8 cellular contexts compared by ENCODE assay signal in genomic region chr4:6716018-6716911, GRCh38. TPM values are rescaled to one million over a fixed set of nuclear protein-coding genes. Genes with fewer than 3 reads are reported as not detected.
DNase-seq lines count a peak whose midpoint lies in the region; ATAC-seq and TF ChIP-seq lines count a peak whose summit lies in the region.

A gene with protein sequence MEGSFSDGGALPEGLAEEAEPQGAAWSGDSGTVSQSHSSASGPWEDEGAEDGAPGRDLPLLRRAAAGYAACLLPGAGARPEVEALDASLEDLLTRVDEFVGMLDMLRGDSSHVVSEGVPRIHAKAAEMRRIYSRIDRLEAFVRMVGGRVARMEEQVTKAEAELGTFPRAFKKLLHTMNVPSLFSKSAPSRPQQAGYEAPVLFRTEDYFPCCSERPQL (plus strand): TSS chr4:6716174. CDS start chr4:6716210, 36 bp downstream.

- peak within 1 kb of the TSS; percentile 93 for H3K27ac Mint-ChIP-seq in activated CD8-positive, alpha-beta memory T cell treated with anti-CD3 and anti-CD28 coated beads, Interleukin-2, amount 10 ng/mL, durations not matched to agents 7 days and 5 days
- H3K27ac Mint-ChIP-seq in endodermal cell = peak within 1 kb of the TSS; percentile 87

- DNase-seq in CMK (ENCODE audit: low read depth) (peak; percentile 94), HPDE6-E6E7 (ENCODE audit: extremely low spot score) (peak; percentile 73), NOMO-1 (lab: John Stamatoyannopoulos, UW; ENCODE audit: unreplicated experiment in 2 of 2) (peak; percentile 85 to 94), endodermal cell (peak; percentile 93)
- DNase-seq in activated CD8-positive, alpha-beta memory T cell treated with anti-CD3 and anti-CD28 coated beads, Interleukin-2, amount 10 ng/mL, durations not matched to agents 7 days and 5 days = peak; percentile 92
- DNase-seq in stimulated activated CD8-positive, alpha-beta memory T cell treated with anti-CD3 and anti-CD28 coated beads, Interleukin-15, amount 100 ng/mL, for 24 hours (ENCODE audit: low read depth) = peak; percentile 72

- H3K4me1 Mint-ChIP-seq in activated CD8-positive, alpha-beta memory T cell treated with anti-CD3 and anti-CD28 coated beads, Interleukin-2, amount 10 ng/mL, durations not matched to agents 7 days and 5 days = peaks cover 32% of the 10 kb centered on the region
- H3K4me1 Mint-ChIP-seq in endodermal cell = peaks cover 6% of the 10 kb centered on the region

- peaks cover 12% of the 10 kb centered on the region for H3K36me3 Mint-ChIP-seq in activated CD8-positive, alpha-beta memory T cell treated with anti-CD3 and anti-CD28 coated beads, Interleukin-2, amount 10 ng/mL, durations not matched to agents 7 days and 5 days
- no peaks in the 10 kb centered on the region for H3K36me3 Mint-ChIP-seq in endodermal cell (ENCODE audit: low read depth)

- no peaks in the 10 kb centered on the region for H3K36me3 ChIP-seq in endodermal cell (ENCODE audit: control insufficient read depth, insufficient read depth, low read length)
- H3K36me3 ChIP-seq in mesodermal cell (ENCODE audit: control insufficient read depth, insufficient read depth, low read length) = no peaks in the 10 kb centered on the region

- ATAC-seq in GM19463 (IDR thresholded peaks at IDR 0.05; ENCODE audit: unreplicated experiment) = peak; percentile 85
- peak; percentile 90 for ATAC-seq in activated CD8-positive, alpha-beta memory T cell treated with anti-CD3 and anti-CD28 coated beads, Interleukin-2, amount 10 ng/mL, durations not matched to agents 7 days and 5 days

- H3K9me3 ChIP-seq in endodermal cell (ENCODE audit: control insufficient read depth, low read length) = no peaks in the 10 kb centered on the region
- no peaks in the 10 kb centered on the region for H3K9me3 ChIP-seq in mesodermal cell (ENCODE audit: control insufficient read depth, low read length)

- no peaks in the 10 kb centered on the region for H3K9me3 Mint-ChIP-seq in activated CD8-positive, alpha-beta memory T cell treated with anti-CD3 and anti-CD28 coated beads, Interleukin-2, amount 10 ng/mL, durations not matched to agents 7 days and 5 days (ENCODE audit: low read depth)
- H3K9me3 Mint-ChIP-seq in endodermal cell = peaks cover 3% of the 10 kb centered on the region

- H3K4me3 ChIP-seq in endodermal cell (ENCODE audit: low read length) (peak within 1 kb of the TSS; percentile 92), mesodermal cell (ENCODE audit: extremely low read depth, insufficient read depth, low read length, poor library complexity, severe bottlenecking) (peak within 1 kb of the TSS; percentile 73)

- H3K27me3 Mint-ChIP-seq in activated CD8-positive, alpha-beta memory T cell treated with anti-CD3 and anti-CD28 coated beads, Interleukin-2, amount 10 ng/mL, durations not matched to agents 7 days and 5 days = no peaks in the 10 kb centered on the region
- peaks cover 40% of the 10 kb centered on the region for H3K27me3 Mint-ChIP-seq in endodermal cell (ENCODE audit: insufficient read depth)

- WGBS in endodermal cell (ENCODE audit: insufficient coverage in 1 of 2, insufficient read length in 1 of 2), 2 experiments = 1 to 2% methylated on average over 20 to 109 of the region's 109 CpGs
- 0 to 1% methylated on average over 91 to 92 of the region's 109 CpGs for WGBS in mesodermal cell (ENCODE audit: insufficient coverage in 2 of 2), 2 experiments

- H3K9ac ChIP-seq in endodermal cell (ENCODE audit: extremely low read depth, low read length, poor library complexity, severe bottlenecking) = peak within 1 kb of the TSS; percentile 78

- CTCF ChIA-PET in activated CD8-positive, alpha-beta memory T cell treated with anti-CD3 and anti-CD28 coated beads, Interleukin-2, amount 10 ng/mL, durations not matched to agents 7 days and 5 days (lab: Charles Lee) = interaction anchor here (0.6 to 7.8 kb wide), 14 partner anchors 9 to 352 kb away, joined by 3 to 174 read pairs (median 5); partner anchors contain the start of genes GRPEL1, MRFAP1 and TADA2B

- H3K4me3 Mint-ChIP-seq in activated CD8-positive, alpha-beta memory T cell treated with anti-CD3 and anti-CD28 coated beads, Interleukin-2, amount 10 ng/mL, durations not matched to agents 7 days and 5 days = peak within 1 kb of the TSS; percentile 88
- peak within 1 kb of the TSS; percentile 82 for H3K4me3 Mint-ChIP-seq in endodermal cell

- H3K4me1 ChIP-seq in endodermal cell (ENCODE audit: control insufficient read depth, insufficient read depth, low read length) (no peaks in the 10 kb centered on the region), mesodermal cell (ENCODE audit: control insufficient read depth, insufficient read depth, low read length, poor library complexity, severe bottlenecking) (peaks cover 4% of the 10 kb centered on the region)

- peak; percentile 31 for TF ChIP-seq CTCF in endodermal cell (conservative IDR thresholded peaks at IDR 0.05)

- peak within 1 kb of the TSS; percentile 39 for H3K27ac ChIP-seq in endodermal cell (ENCODE audit: low read depth, low read length)
- H3K27ac ChIP-seq in mesodermal cell (ENCODE audit: low read depth, low read length, severe bottlenecking) = peak within 1 kb of the TSS; percentile 52

- H3K27me3 ChIP-seq in endodermal cell (ENCODE audit: control insufficient read depth, insufficient read depth, low read length, poor library complexity, severe bottlenecking) = peaks cover 28% of the 10 kb centered on the region

RNA-seq across cellular contexts. Expression of the gene that starts here (rescaled TPM):
- 10 to 100 TPM; 21.8 to 22.3 TPM for total RNA-seq in activated CD8-positive, alpha-beta memory T cell treated with anti-CD3 and anti-CD28 coated beads, Interleukin-2, amount 10 ng/mL, durations not matched to agents 7 days and 5 days
- 10 to 100 TPM; 18.8 to 26.5 TPM for total RNA-seq in endodermal cell
- polyA plus RNA-seq in endodermal cell (2013, experiment 1 of 2) = 21.0 TPM
- polyA plus RNA-seq in endodermal cell (2013, experiment 2 of 2) = 18.1 TPM
- 22.5 TPM for polyA plus RNA-seq in mesodermal cell (2013, experiment 1 of 2)
- 20.0 TPM for polyA plus RNA-seq in mesodermal cell (2013, experiment 2 of 2)

Comparison
In these comparisons a context has a peak if more than half of its experiments do, and no peak if none do; other contexts are left out.
1. Peak in every context shown above with its lines: DNase-seq, ATAC-seq, H3K4me3 ChIP-seq and H3K27ac ChIP-seq.